In genomic region chr5:136086776-136087566, GRCh38 we compare ENCODE assay signal across 26 cellular contexts. TPM values are rescaled to one million over a fixed set of nuclear protein-coding genes. Genes with fewer than 3 reads are reported as not detected.
DNase-seq lines count a peak whose midpoint lies in the region; ATAC-seq, FAIRE-seq and TF ChIP-seq lines count a peak whose summit lies in the region.
"Had no signal": no experiment of that assay in that cellular context is flagged by ENCODE, and none has a peak within 500 bp of the region (broad histone marks: within the 10 kb centered on the region; RNA-seq: fewer than 3 reads in every experiment).

No MANE protein-coding gene starts in this region.

- WGBS in K562 (ENCODE audit: insufficient coverage, low coverage, missing lambda C conversion rate) = 57% methylated on average over 5 of the region's 5 CpGs

- H3K4me1 Mint-ChIP-seq in activated T-helper 17 cell treated with anti-CD3 and anti-CD28 coated beads, Interleukin-2, amount 50 U/mL, for 72 hours = no peaks in the 10 kb centered on the region
- H3K4me1 Mint-ChIP-seq in activated CD8-positive, alpha-beta T cell treated with anti-CD3 and anti-CD28 coated beads for 36 hours (ENCODE audit: low read depth) = no peaks in the 10 kb centered on the region
- H3K4me1 Mint-ChIP-seq: CD4-positive, alpha-beta memory T cell had no signal

- H3K27me3 Mint-ChIP-seq in activated T-helper 17 cell treated with anti-CD3 and anti-CD28 coated beads, Interleukin-2, amount 50 U/mL, for 72 hours = no peaks in the 10 kb centered on the region
- H3K27me3 Mint-ChIP-seq in activated CD8-positive, alpha-beta T cell treated with anti-CD3 and anti-CD28 coated beads for 36 hours = peaks cover 4% of the 10 kb centered on the region

- no peak overlapping the region for H3K27ac Mint-ChIP-seq in activated T-helper 17 cell treated with anti-CD3 and anti-CD28 coated beads, Interleukin-2, amount 50 U/mL, for 72 hours
- H3K27ac Mint-ChIP-seq in activated CD8-positive, alpha-beta T cell treated with anti-CD3 and anti-CD28 coated beads for 36 hours = no peak overlapping the region
- H3K27ac Mint-ChIP-seq: CD4-positive, alpha-beta memory T cell had no signal

- intact Hi-C loops in left cardiac atrium (cut with DNase I) (loop anchor here in 1 of 2 donors (5.0 kb wide), 1 partner anchor 45 kb away; the partner anchor contains the start of gene SMAD5), K562 (cut with micrococcal nuclease) (no loop called here)
- intact Hi-C loops in activated CD8-positive, alpha-beta T cell treated with anti-CD3 and anti-CD28 coated beads for 36 hours (cut with micrococcal nuclease) = loop anchor here (10.0 kb wide), 1 partner anchor 112 kb away; no protein-coding TSS in a partner anchor

- H3K27me3 ChIP-seq in right atrium auricular region (no peaks in the 10 kb centered on the region), K562 (ENCODE audit: control insufficient read depth in 2 of 2, insufficient read depth in 2 of 2, low read length in 2 of 2) (no peaks in the 10 kb centered on the region; a peak in 1 of 5 replicates)
- H3K27me3 ChIP-seq: MG63 had no signal

- H3K9me1 ChIP-seq in K562 (ENCODE audit: control insufficient read depth, insufficient read depth, low read length) = no peaks in the 10 kb centered on the region

- POLR2A ChIA-PET in K562 (lab: Yijun Ruan, JAX) = no interaction called here
- POLR2A ChIA-PET in activated CD8-positive, alpha-beta T cell treated with anti-CD3 and anti-CD28 coated beads for 36 hours (lab: Charles Lee) = no interaction called here

- no peak for ATAC-seq in left cardiac atrium
- ATAC-seq in K562 = no peak
- no peak for ATAC-seq in activated T-helper 17 cell treated with anti-CD3 and anti-CD28 coated beads, Interleukin-2, amount 50 U/mL, for 72 hours (replicated peaks)
- ATAC-seq in activated CD8-positive, alpha-beta T cell treated with anti-CD3 and anti-CD28 coated beads for 36 hours = no peak

- TF ChIP-seq POLR2A in K562 (conservative IDR thresholded peaks at IDR 0.05) = no peak

- in situ Hi-C loops in K562 (cut with MboI) = no loop called here

- no peak for TF ChIP-seq RAD21 in K562 (CRISPR knock-in tag; conservative IDR thresholded peaks at IDR 0.05 in 1 of 2, IDR thresholded peaks at IDR 0.05 in 1 of 2)

- H3K36me3 ChIP-seq in right atrium auricular region = no peaks in the 10 kb centered on the region
- no peaks in the 10 kb centered on the region for H3K36me3 ChIP-seq in K562 (ENCODE audit: control insufficient read depth, insufficient read depth, low read length)
- H3K36me3 ChIP-seq: BLaER1 treated with 17β-estradiol and CSF1 and Interleukin-3, amounts not matched to agents 10 nM and 100 nM; MG63 had no signal

- no peaks in the 10 kb centered on the region for H3K9me3 Mint-ChIP-seq in activated T-helper 17 cell treated with anti-CD3 and anti-CD28 coated beads, Interleukin-2, amount 50 U/mL, for 72 hours
- no peaks in the 10 kb centered on the region for H3K9me3 Mint-ChIP-seq in activated CD8-positive, alpha-beta T cell treated with anti-CD3 and anti-CD28 coated beads for 36 hours
- H3K9me3 Mint-ChIP-seq: CD4-positive, alpha-beta memory T cell had no signal

- TF ChIP-seq EP300 in K562 (IDR thresholded peaks at IDR 0.05; ENCODE audit: low read length) = no peak

- H3K27ac ChIP-seq in right atrium auricular region = peak overlapping the region; percentile 75 to 78
- H3K27ac ChIP-seq in K562 (ENCODE audit: extremely low read depth, low read depth, low read length) = no peak overlapping the region
- H3K27ac ChIP-seq: BLaER1 treated with 17β-estradiol and CSF1 and Interleukin-3, amounts not matched to agents 10 nM and 100 nM had no signal

- H3K36me3 Mint-ChIP-seq in activated T-helper 17 cell treated with anti-CD3 and anti-CD28 coated beads, Interleukin-2, amount 50 U/mL, for 72 hours (ENCODE audit: low read depth) = no peaks in the 10 kb centered on the region
- H3K36me3 Mint-ChIP-seq in activated CD8-positive, alpha-beta T cell treated with anti-CD3 and anti-CD28 coated beads for 36 hours (ENCODE audit: low read depth) = no peaks in the 10 kb centered on the region
- H3K36me3 Mint-ChIP-seq: CD4-positive, alpha-beta memory T cell had no signal

- CTCF ChIA-PET in K562 (lab: Yijun Ruan, JAX; ENCODE audit: low intra/inter-chr PET ratio) = no interaction called here
- CTCF ChIA-PET in activated CD8-positive, alpha-beta T cell treated with anti-CD3 and anti-CD28 coated beads for 36 hours (lab: Charles Lee) = interaction anchor here (1.2 kb wide), 1 partner anchor 205 kb away, joined by 3 read pairs; no protein-coding TSS in a partner anchor

- FAIRE-seq in K562 (lab: Jason Lieb, UNC) = no peak
- FAIRE-seq: A204.1, GM18507, H54 had no signal

- BruUV-seq in K562 (replicated peaks; lab: Mats Ljungman, UMichigan) = no TSS peak

- H3K4me3 ChIP-seq in right atrium auricular region (no peak overlapping the region), K562 (no peak overlapping the region), fibroblast of the aortic adventitia (ENCODE audit: low read depth, low read length) (no peak overlapping the region)
- H3K4me3 ChIP-seq: BLaER1 treated with 17β-estradiol and CSF1 and Interleukin-3, amounts not matched to agents 10 nM and 100 nM; MG63 had no signal

- no peaks in the 10 kb centered on the region for H3K79me2 ChIP-seq in K562 (ENCODE audit: control insufficient read depth, insufficient read depth, low read length)

- no peaks in the 10 kb centered on the region for H4K20me1 ChIP-seq in K562 (replicated peaks; ENCODE audit: control insufficient read depth, insufficient read depth, low read length)
- H4K20me1 ChIP-seq: BLaER1 treated with 17β-estradiol and CSF1 and Interleukin-3, amounts not matched to agents 10 nM and 100 nM had no signal

- DNase-seq in right atrium auricular region (ENCODE audit: low spot score) = no peak
- no peak for DNase-seq in left cardiac atrium
- no peak for DNase-seq in K562 (ENCODE audit: extremely low read depth in 1 of 4, low spot score in 3 of 4)
- peak; percentile 54 for DNase-seq in fibroblast of the aortic adventitia (ENCODE audit: low read depth)
- no peak for DNase-seq in stimulated activated CD8-positive, alpha-beta memory T cell treated with anti-CD3 and anti-CD28 coated beads, Interleukin-4, amount 100 ng/mL, for 48 hours
- DNase-seq in activated CD8-positive, alpha-beta T cell treated with anti-CD3 and anti-CD28 coated beads for 36 hours = no peak
- DNase-seq: AML-193; CD4-positive, alpha-beta memory T cell; COR-L47; DMS53; KG1; NCI-H1105 treated with DMSO at 0.1 percent for 48 hours; NCI-H146; NCI-H1930; NCI-H2107; NCI-H526; NCI-H82; RPMI8226; SHP77 had no signal

- H3K4me1 ChIP-seq in right atrium auricular region (peaks cover 0 to 55% of the 10 kb centered on the region in 2 donors), K562 (replicated peaks in 1 of 2; ENCODE audit: control insufficient read depth in 2 of 2, insufficient read depth in 2 of 2, low read length in 2 of 2) (peaks cover 8 to 33% of the 10 kb centered on the region in 2 experiments)

- H3K9ac ChIP-seq in K562 (ENCODE audit: insufficient read depth in 1 of 2, low read depth in 2 of 2, low read length in 2 of 2) = no peak overlapping the region
- H3K9ac ChIP-seq: BLaER1 treated with 17β-estradiol and CSF1 and Interleukin-3, amounts not matched to agents 10 nM and 100 nM had no signal

- no peak overlapping the region for H3K4me2 ChIP-seq in K562 (ENCODE audit: insufficient read depth, low read length)

- H3K4me3 Mint-ChIP-seq in activated T-helper 17 cell treated with anti-CD3 and anti-CD28 coated beads, Interleukin-2, amount 50 U/mL, for 72 hours = no peak overlapping the region
- no peak overlapping the region for H3K4me3 Mint-ChIP-seq in activated CD8-positive, alpha-beta T cell treated with anti-CD3 and anti-CD28 coated beads for 36 hours
- H3K4me3 Mint-ChIP-seq: CD4-positive, alpha-beta memory T cell had no signal

- H2AFZ ChIP-seq in K562 (ENCODE audit: low read depth, low read length) = no peak overlapping the region

- TF ChIP-seq CTCF in right atrium auricular region (IDR thresholded peaks at IDR 0.05) = no peak
- no peak for TF ChIP-seq CTCF in K562 (IDR thresholded peaks at IDR 0.05 in 2 of 3, conservative IDR thresholded peaks at IDR 0.05 in 1 of 3; ENCODE audit: insufficient read depth in 2 of 3, low read depth in 1 of 3, low read length in 3 of 3)
- TF ChIP-seq CTCF in fibroblast of the aortic adventitia (IDR thresholded peaks at IDR 0.05; ENCODE audit: insufficient read depth, low read length) = no peak
- TF ChIP-seq CTCF in activated CD8-positive, alpha-beta T cell treated with anti-CD3 and anti-CD28 coated beads for 36 hours (IDR thresholded peaks at IDR 0.05) = no peak

- no peaks in the 10 kb centered on the region for H3K9me3 ChIP-seq in right atrium auricular region
- no peaks in the 10 kb centered on the region for H3K9me3 ChIP-seq in K562 (replicated peaks; ENCODE audit: control insufficient read depth, insufficient read depth, low read depth, low read length)
- H3K9me3 ChIP-seq: BLaER1 treated with 17β-estradiol and CSF1 and Interleukin-3, amounts not matched to agents 10 nM and 100 nM; MG63 had no signal

RNA-seq across cellular contexts. Expression of gene SMAD5, which starts 45.7 kb away (rescaled TPM):
- 10 to 100 TPM; 25.0 to 26.7 TPM for total RNA-seq in right atrium auricular region
- total RNA-seq in left cardiac atrium = 10 to 100 TPM; 43.1 to 50.8 TPM
- 37.6 and 119 TPM in 2 replicates for total RNA-seq in K562 (2011; cell fraction: chromatin; rRNA removed; ENCODE audit: low replicate concordance)
- total RNA-seq in K562 (2011; cell fraction: nucleolus; rRNA removed) = 9.2 and 17.2 TPM in 2 replicates
- total RNA-seq in K562 (2011; cell fraction: nucleoplasm; rRNA removed) = 23.3 and 36.0 TPM in 2 replicates
- 14.7 and 14.8 TPM in 2 replicates for total RNA-seq in K562 (2014; rRNA removed)
- 35.0 and 47.9 TPM in 2 replicates for total RNA-seq in K562 (2014; rRNA removed; fragmentation: Illumina TruSeq; extraction: Trizol)
- total RNA-seq in K562 (2015; rRNA removed; fragmentation: Illumina TruSeq; extraction: Trizol) = 26.5 and 29.5 TPM in 2 replicates
- 34.4 and 38.5 TPM in 2 replicates for total RNA-seq in K562 (2021)
- 49.0 and 53.9 TPM in 2 replicates for polyA plus RNA-seq in K562 (2011; rRNA removed)
- polyA plus RNA-seq in K562 (2011; cell fraction: cytosol; rRNA removed) = 23.7 and 43.2 TPM in 2 replicates
- 15.7 and 27.0 TPM in 2 replicates for polyA plus RNA-seq in K562 (2011; cell fraction: nucleus; rRNA removed)
- 12.9 and 17.5 TPM in 2 replicates for polyA plus RNA-seq in K562 (2012)
- 20.3 and 21.1 TPM in 2 replicates for polyA plus RNA-seq in K562 (2014; fragmentation: Illumina TruSeq; extraction: Trizol)
- polyA plus RNA-seq in K562 (2014; fragmentation: Nextera tagmentation; extraction: Ambion mirVana) = 10 to 100 TPM; 14.2 to 18.9 TPM
- 12.4 and 17.4 TPM in 2 replicates for polyA plus RNA-seq in K562 (2014; rRNA removed)
- 143 and 178 TPM in 2 replicates for polyA minus RNA-seq in K562 (2011; rRNA and poly(A)+ RNA removed)
- 41.4 and 59.4 TPM in 2 replicates for polyA minus RNA-seq in K562 (2011; cell fraction: cytosol; rRNA and poly(A)+ RNA removed)
- polyA minus RNA-seq in K562 (2011; cell fraction: nucleus; rRNA and poly(A)+ RNA removed) = 19.7 and 42.3 TPM in 2 replicates
- total RNA-seq in fibroblast of the aortic adventitia (ENCODE audit: low replicate concordance) = 88.7 and 590 TPM in 2 replicates
- total RNA-seq in activated T-helper 17 cell treated with anti-CD3 and anti-CD28 coated beads, Interleukin-2, amount 50 U/mL, for 72 hours = 10 to 100 TPM; 21.1 to 21.7 TPM
- 10 to 100 TPM; 12.4 to 12.5 TPM for total RNA-seq in activated CD8-positive, alpha-beta T cell treated with anti-CD3 and anti-CD28 coated beads for 36 hours

RNA-seq across cellular contexts. Expression of gene TGFBI, which starts 58.2 kb away (rescaled TPM):
- total RNA-seq in right atrium auricular region (10 to 100 TPM; 30.4 to 65.0 TPM), left cardiac atrium (100 to 1,000 TPM in 1 of 2 donors, 10 to 100 TPM in 1; 79.7 to 130 TPM), K562 (2014; rRNA removed) (0.05 TPM in 1 of 2 replicates, not detected in the other), K562 (2014; rRNA removed; fragmentation: Illumina TruSeq; extraction: Trizol) (not detected in 2 replicates), K562 (2015; rRNA removed; fragmentation: Illumina TruSeq; extraction: Trizol) (not detected in 2 replicates), K562 (2021) (0.62 and 0.98 TPM in 2 replicates), fibroblast of the aortic adventitia (ENCODE audit: low replicate concordance) (169 and 227 TPM in 2 replicates)
- 0.21 TPM in 1 of 2 replicates, not detected in the other for total RNA-seq in K562 (2011; cell fraction: chromatin; rRNA removed; ENCODE audit: low replicate concordance)
- total RNA-seq in K562 (2011; cell fraction: nucleolus; rRNA removed) = not detected in 2 replicates
- 0.61 TPM in 1 of 2 replicates, not detected in the other for total RNA-seq in K562 (2011; cell fraction: nucleoplasm; rRNA removed)
- polyA plus RNA-seq in K562 (2011; rRNA removed) (0.08 TPM in 1 of 2 replicates, not detected in the other), K562 (2014; fragmentation: Illumina TruSeq; extraction: Trizol) (not detected in 2 replicates), K562 (2014; fragmentation: Nextera tagmentation; extraction: Ambion mirVana) (not detected), K562 (2014; rRNA removed) (not detected in 2 replicates)
- polyA plus RNA-seq in K562 (2011; cell fraction: cytosol; rRNA removed) = 0.06 TPM in 1 of 2 replicates, not detected in the other
- polyA plus RNA-seq in K562 (2011; cell fraction: nucleus; rRNA removed) = 0.04 and 0.26 TPM in 2 replicates
- polyA plus RNA-seq in K562 (2012) = 0.18 TPM in 1 of 2 replicates, not detected in the other
- not detected in 2 replicates for polyA minus RNA-seq in K562 (2011; rRNA and poly(A)+ RNA removed)
- polyA minus RNA-seq in K562 (2011; cell fraction: cytosol; rRNA and poly(A)+ RNA removed) = 0.57 and 1.6 TPM in 2 replicates
- polyA minus RNA-seq in K562 (2011; cell fraction: nucleus; rRNA and poly(A)+ RNA removed) = not detected in 2 replicates
- under 1 TPM in 1 of 2 donors, not detected in 1; 0.78 TPM for total RNA-seq in activated T-helper 17 cell treated with anti-CD3 and anti-CD28 coated beads, Interleukin-2, amount 50 U/mL, for 72 hours
- not detected for total RNA-seq in activated CD8-positive, alpha-beta T cell treated with anti-CD3 and anti-CD28 coated beads for 36 hours
- total RNA-seq: G401 had no signal

Comparison
In these comparisons a context has a peak if more than half of its experiments do, and no peak if none do; other contexts are left out.
1. RNA of gene TGFBI, which starts 58.2 kb away (total RNA-seq): 169 to 227 TPM in fibroblast of the aortic adventitia, 79.7 to 130 TPM in left cardiac atrium and 30.4 to 65.0 TPM in right atrium auricular region; 0.78 TPM in activated T-helper 17 cell treated with anti-CD3 and anti-CD28 coated beads, Interleukin-2, amount 50 U/mL, for 72 hours, 0.05 to 0.98 TPM in K562 and not detected in activated CD8-positive, alpha-beta T cell treated with anti-CD3 and anti-CD28 coated beads for 36 hours; every median in the first group is over 10 times any median in the second.